8 cellular contexts compared by ENCODE assay signal in genomic region chr7:140176811-140177702, GRCh38. TPM values are rescaled to one million over a fixed set of nuclear protein-coding genes. Genes with fewer than 3 reads are reported as not detected.
A peak's percentile ranks its signal among the peaks of the same experiment; 100 is the strongest.
DNase-seq lines count a peak whose midpoint lies in the region; ATAC-seq and TF ChIP-seq lines count a peak whose summit lies in the region.

TSS of gene KDM7A (minus strand) at chr7:140176983. CDS start at chr7:140176937, 46 bp downstream.

- H3K36me3 Mint-ChIP-seq in MCF 10A (ENCODE audit: insufficient read depth, unreplicated experiment) = peaks cover 12% of the 10 kb centered on the region

- H3K9me3 ChIP-seq in skeletal muscle tissue (ENCODE audit: control insufficient read depth in 3 of 3, low read length in 3 of 3) = no peaks in the 10 kb centered on the region

- H3K27me3 ChIP-seq in skeletal muscle tissue (ENCODE audit: control insufficient read depth in 3 of 3, insufficient read depth in 3 of 3, low read length in 3 of 3) = peaks cover 0 to 3% (median 0%) of the 10 kb centered on the region in 3 donors

- POLR2A ChIA-PET in MCF 10A (lab: Yijun Ruan, JAX) = interaction anchor here (0.5 to 4.0 kb wide), 25 partner anchors 10 to 944 kb away, joined by 3 to 97 read pairs (median 4); partner anchors contain the start of genes LUC7L2 and PARP12

- peaks cover 18% of the 10 kb centered on the region for H3K27me3 Mint-ChIP-seq in MCF 10A (ENCODE audit: insufficient read depth, unreplicated experiment)

- peak; percentile 66 for ATAC-seq in GM18520 (IDR thresholded peaks at IDR 0.05; ENCODE audit: unreplicated experiment)
- peak; percentile 57 for ATAC-seq in HG03066 (IDR thresholded peaks at IDR 0.05; ENCODE audit: low read depth, unreplicated experiment)

- TF ChIP-seq CTCF in 22Rv1 (IDR thresholded peaks at IDR 0.05) = no peak
- no peak for TF ChIP-seq CTCF in VCaP (conservative IDR thresholded peaks at IDR 0.05)
- TF ChIP-seq CTCF in MCF 10A (IDR thresholded peaks at IDR 0.05; ENCODE audit: unreplicated experiment) = no peak

- peak within 1 kb of the TSS; percentile 91 for H3K27ac ChIP-seq in 22Rv1
- H3K27ac ChIP-seq in VCaP = peak within 1 kb of the TSS; percentile 97
- H3K27ac ChIP-seq in skeletal muscle tissue (ENCODE audit: low read depth, low read length) = peak within 1 kb of the TSS; percentile 97

- peaks cover 10% of the 10 kb centered on the region for H3K4me1 Mint-ChIP-seq in MCF 10A (ENCODE audit: insufficient read depth, unreplicated experiment)

- BruUV-seq in MCF 10A (replicated peaks; lab: Mats Ljungman, UMichigan) = TSS peak; percentile 37

- peak within 1 kb of the TSS; percentile 87 for H3K27ac Mint-ChIP-seq in MCF 10A (ENCODE audit: low read depth, unreplicated experiment)

- peak within 1 kb of the TSS; percentile 82 for H3K4me3 Mint-ChIP-seq in MCF 10A (ENCODE audit: unreplicated experiment)

- H3K9ac ChIP-seq in skeletal muscle tissue (ENCODE audit: low read depth in 1 of 3, low read length in 3 of 3) = peak within 1 kb of the TSS; percentile 89 to 95 (median 90)

- DNase-seq in NCI-H2171 treated with DMSO at 0.1 percent for 48 hours (lab: John Stamatoyannopoulos, UW) (peak; percentile 81), MCF 10A (ENCODE audit: unreplicated experiment) (peak; percentile 87), iPS-NIHi11 (ENCODE audit: low spot score) (peak; percentile 94)

- no peaks in the 10 kb centered on the region for H3K36me3 ChIP-seq in skeletal muscle tissue (ENCODE audit: control insufficient read depth in 3 of 3, insufficient read depth in 3 of 3, low read length in 3 of 3)

- intact Hi-C loops in MCF 10A (cut with micrococcal nuclease) = loop anchor here (5.0 kb wide), 2 partner anchors 220 to 300 kb away; partner anchors contain the start of genes MKRN1 and SLC37A3

- H3K4me1 ChIP-seq in skeletal muscle tissue (ENCODE audit: control insufficient read depth in 3 of 3, insufficient read depth in 3 of 3, low read length in 3 of 3) = peaks cover 5 to 10% (median 7%) of the 10 kb centered on the region in 3 donors

- CTCF ChIA-PET in MCF 10A (lab: Yijun Ruan, JAX) = interaction anchor here (0.6 to 2.0 kb wide), 10 partner anchors 20 to 838 kb away, joined by 3 to 9 read pairs (median 4); no protein-coding TSS in a partner anchor

- peak within 1 kb of the TSS; percentile 89 to 94 (median 93) for H3K4me3 ChIP-seq in skeletal muscle tissue (ENCODE audit: low read length in 3 of 3)

- no peaks in the 10 kb centered on the region for H3K9me3 Mint-ChIP-seq in MCF 10A (ENCODE audit: unreplicated experiment)

RNA-seq across cellular contexts. Expression of gene KDM7A, which starts in this region (rescaled TPM):
- total RNA-seq in MCF 10A (2022) (12.4 and 14.2 TPM in 2 replicates), skeletal muscle tissue (8.4 TPM)

Comparison
In these comparisons a context has a peak if more than half of its experiments do, and no peak if none do; other contexts are left out.
1. Peak in every context shown above with its lines: DNase-seq, ATAC-seq, H3K4me3 ChIP-seq and H3K27ac ChIP-seq.